8 cellular contexts compared by ENCODE assay signal in the genomic region with DNA sequence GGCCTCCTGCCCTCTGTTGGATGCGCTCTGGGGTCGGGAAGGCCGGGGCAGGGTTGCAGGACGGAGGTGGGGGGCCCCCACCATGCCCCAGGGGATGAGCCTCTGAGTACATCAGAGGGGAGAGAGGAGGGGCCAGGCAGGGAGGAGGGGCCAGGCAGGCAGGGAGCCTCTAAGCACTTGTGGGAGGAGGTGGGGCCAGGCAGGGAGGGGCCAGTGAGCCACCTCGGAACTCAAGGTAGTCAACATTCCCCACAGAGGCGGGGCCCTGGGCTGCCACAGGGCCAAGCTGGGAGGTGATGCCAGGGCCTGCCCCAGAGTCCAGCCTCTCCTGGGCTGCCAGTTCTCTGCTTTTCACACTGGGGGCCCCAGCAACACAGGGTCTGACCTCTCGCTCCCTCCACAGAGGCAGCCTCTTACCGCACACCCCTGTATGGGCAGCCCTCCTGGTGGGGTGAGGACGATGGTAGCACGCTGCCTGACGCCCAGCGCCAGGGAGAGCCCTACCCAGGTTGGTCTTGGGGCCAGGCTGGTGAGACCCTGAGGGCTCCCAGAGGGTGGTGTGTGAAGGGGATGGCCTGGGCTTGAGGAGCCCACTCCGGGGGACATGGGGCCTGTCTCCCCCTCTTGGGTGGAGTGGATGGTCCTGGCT. TPM values are rescaled to one million over a fixed set of nuclear protein-coding genes. Genes with fewer than 3 reads are reported as not detected.
DNase-seq lines count a peak whose midpoint lies in the region; ATAC-seq and TF ChIP-seq lines count a peak whose summit lies in the region.

No MANE protein-coding gene starts in this region.

- H3K27ac Mint-ChIP-seq in Calu3 (ENCODE audit: unreplicated experiment): no peak overlapping the region

- H3K4me3 ChIP-seq in Karpas-422 (ENCODE audit: low read length) (no peak overlapping the region), right lobe of liver (no peak overlapping the region)

- H3K27ac ChIP-seq in Karpas-422 (ENCODE audit: low read length): no peak overlapping the region
- no peak overlapping the region for H3K27ac ChIP-seq in right lobe of liver

- no peak overlapping the region for H3K4me2 ChIP-seq in Karpas-422 (ENCODE audit: low read depth, low read length, poor library complexity, severe bottlenecking)

- WGBS in right lobe of liver (ENCODE audit: insufficient coverage, low coverage, low lambda C conversion rate, missing lambda C conversion rate): no CpG with 5 or more reads among the region's 13 CpGs

- ATAC-seq in right lobe of liver (peak; percentile 11 to 63 (median 39)), GM18520 (IDR thresholded peaks at IDR 0.05; ENCODE audit: unreplicated experiment) (no peak), HG03095 (IDR thresholded peaks at IDR 0.05; ENCODE audit: unreplicated experiment) (no peak)

- no peaks in the 10 kb centered on the region for H3K79me2 ChIP-seq in Karpas-422 (ENCODE audit: low read length)

- no peak overlapping the region for H2AFZ ChIP-seq in Karpas-422 (ENCODE audit: low read length)

- H3K27me3 ChIP-seq in Karpas-422 (ENCODE audit: low read length) (no peaks in the 10 kb centered on the region), right lobe of liver (no peaks in the 10 kb centered on the region)

- no peak for TF ChIP-seq CTCF in Calu3 (IDR thresholded peaks at IDR 0.05; ENCODE audit: unreplicated experiment)
- TF ChIP-seq CTCF in right lobe of liver (IDR thresholded peaks at IDR 0.05): no peak

- peaks cover 14% of the 10 kb centered on the region; the same call in 1 of the 2 replicates for H4K20me1 ChIP-seq in Karpas-422 (ENCODE audit: insufficient read depth, low read depth, low read length)

- H3K36me3 ChIP-seq in Karpas-422 (ENCODE audit: insufficient read depth, low read length): no peaks in the 10 kb centered on the region
- peaks cover 0 to 31% (median 0%) of the 10 kb centered on the region in 4 donors for H3K36me3 ChIP-seq in right lobe of liver

- H3K9me2 ChIP-seq in Karpas-422 (replicated peaks; ENCODE audit: insufficient read depth, low read length): no peaks in the 10 kb centered on the region

- H3K9me3 ChIP-seq in Karpas-422 (ENCODE audit: low read length): no peaks in the 10 kb centered on the region
- no peaks in the 10 kb centered on the region for H3K9me3 ChIP-seq in right lobe of liver

- H3K4me3 Mint-ChIP-seq in Calu3 (ENCODE audit: low read depth, unreplicated experiment): no peak overlapping the region

- no peak for TF ChIP-seq POLR2A in right lobe of liver (IDR thresholded peaks at IDR 0.05)
- TF ChIP-seq POLR2A in erythroblast (IDR thresholded peaks at IDR 0.05; ENCODE audit: low read length): no peak

- CTCF ChIA-PET in Calu3 (lab: Charles Lee): no interaction called here

- intact Hi-C loops in Calu3 (cut with micrococcal nuclease; ENCODE audit: unreplicated experiment): no loop called here
- intact Hi-C loops in right lobe of liver (cut with DNase I): no loop called here

- peaks cover 31% of the 10 kb centered on the region for H3K36me3 Mint-ChIP-seq in Calu3 (ENCODE audit: insufficient read depth, unreplicated experiment)

- BruUV-seq in Calu3 (replicated peaks; lab: Mats Ljungman, UMichigan): no TSS peak

- H3K4me1 ChIP-seq in Karpas-422 (ENCODE audit: low read length) (peaks cover 11% of the 10 kb centered on the region; the same call in 1 of the 2 replicates), right lobe of liver (no peaks in the 10 kb centered on the region)

- peak; percentile 82 for DNase-seq in Calu3
- DNase-seq in Karpas-422: peak; percentile 83
- DNase-seq in activated CD4-positive, CD25-positive, alpha-beta regulatory T cell treated with anti-CD3 and anti-CD28 coated beads, Interleukin-2, amount 50 U/mL, for 72 hours: peak; percentile 30
- DNase-seq in right lobe of liver: peak in 2 of 3 donors; percentile 28 to 46
- DNase-seq in Ammon's horn (ENCODE audit: low spot score): no peak
- DNase-seq in erythroblast (lab: John Stamatoyannopoulos, UW): no peak

- H3K27me3 Mint-ChIP-seq in Calu3 (ENCODE audit: unreplicated experiment): no peaks in the 10 kb centered on the region

- H3K9me3 Mint-ChIP-seq in Calu3 (ENCODE audit: low read depth, unreplicated experiment): no peaks in the 10 kb centered on the region

- H3K9ac ChIP-seq in Karpas-422 (ENCODE audit: low read length): no peak overlapping the region

- H3K4me1 Mint-ChIP-seq in Calu3 (ENCODE audit: low read depth, unreplicated experiment): no peaks in the 10 kb centered on the region

RNA-seq across cellular contexts. Expression of gene CEP170B, which starts 17.4 kb away (rescaled TPM):
- total RNA-seq in Calu3 (2022): 60.2 and 67.6 TPM in 2 replicates
- total RNA-seq in Karpas-422 (2014; rRNA removed; shearing (Covaris generic); ENCODE audit: low replicate concordance): 0.56 and 0.94 TPM in 2 replicates
- 10 to 100 TPM; 13.2 to 22.4 (median 16.8) TPM for total RNA-seq in right lobe of liver

RNA-seq across cellular contexts. Expression of gene PLD4, which starts 42.2 kb away (rescaled TPM):
- total RNA-seq in Calu3 (2022): 0.09 and 0.12 TPM in 2 replicates
- total RNA-seq in Karpas-422 (2014; rRNA removed; shearing (Covaris generic); ENCODE audit: low replicate concordance): 146 and 265 TPM in 2 replicates
- total RNA-seq in right lobe of liver: under 1 TPM in 4 of 6 experiments, not detected in 2; 0.12 to 0.49 (median 0.33) TPM

Comparison
In these comparisons a context has a peak if more than half of its experiments do, and no peak if none do; other contexts are left out.
1. DNase-seq: peak in Calu3 (single experiment), Karpas-422 (single experiment), activated CD4-positive, CD25-positive, alpha-beta regulatory T cell treated with anti-CD3 and anti-CD28 coated beads, Interleukin-2, amount 50 U/mL, for 72 hours (single experiment) and right lobe of liver (2 of 3); none in Ammon's horn (single experiment) and erythroblast (0 of 2).
2. ATAC-seq: peak in right lobe of liver (4 of 4); none in GM18520 (single experiment) and HG03095 (single experiment).
3. RNA of gene PLD4, which starts 42.2 kb away (total RNA-seq): 146 to 265 TPM in Karpas-422; 0.12 to 0.49 TPM in right lobe of liver and 0.09 to 0.12 TPM in Calu3; every median in the first group is over 10 times any median in the second.